1 cellular context compared by ENCODE assay signal in genomic region chr3:9704343-9705322, GRCh38.
TF ChIP-seq lines count a peak whose summit lies in the region.

No MANE protein-coding gene starts in this region.

TF ChIP-seq in HepG2, 621 proteins besides CTCF, POLR2A, EP300 and RAD21 (continued from another document and continues in another):
- TF ChIP-seq ZNF639 (CRISPR knock-in tag; conservative IDR thresholded peaks at IDR 0.05) = peak; percentile 66; the same call in 1 of the 2 replicates
- peak; percentile 97 for TF ChIP-seq TSC22D2 (CRISPR knock-in tag; IDR thresholded peaks at IDR 0.05; ENCODE audit: borderline replicate concordance)
- TF ChIP-seq ZNF460 (CRISPR knock-in tag; IDR thresholded peaks at IDR 0.05; ENCODE audit: borderline replicate concordance) = 0 out of 2 replicates have a peak, but pooled peaks have one; percentile 14
- TF ChIP-seq SMAD9 (CRISPR knock-in tag; IDR thresholded peaks at IDR 0.05) = peak; percentile 85; the same call in 1 of the 2 replicates
- peak; percentile 76 for TF ChIP-seq ETV5 (CRISPR knock-in tag; IDR thresholded peaks at IDR 0.05; ENCODE audit: borderline replicate concordance)
- TF ChIP-seq, protein P1, sequence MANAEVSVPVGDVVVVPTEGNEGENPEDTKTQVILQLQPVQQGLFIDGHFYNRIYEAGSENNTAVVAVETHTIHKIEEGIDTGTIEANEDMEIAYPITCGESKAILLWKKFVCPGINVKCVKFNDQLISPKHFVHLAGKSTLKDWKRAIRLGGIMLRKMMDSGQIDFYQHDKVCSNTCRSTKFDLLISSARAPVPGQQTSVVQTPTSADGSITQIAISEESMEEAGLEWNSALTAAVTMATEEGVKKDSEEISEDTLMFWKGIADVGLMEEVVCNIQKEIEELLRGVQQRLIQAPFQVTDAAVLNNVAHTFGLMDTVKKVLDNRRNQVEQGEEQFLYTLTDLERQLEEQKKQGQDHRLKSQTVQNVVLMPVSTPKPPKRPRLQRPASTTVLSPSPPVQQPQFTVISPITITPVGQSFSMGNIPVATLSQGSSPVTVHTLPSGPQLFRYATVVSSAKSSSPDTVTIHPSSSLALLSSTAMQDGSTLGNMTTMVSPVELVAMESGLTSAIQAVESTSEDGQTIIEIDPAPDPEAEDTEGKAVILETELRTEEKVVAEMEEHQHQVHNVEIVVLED (CRISPR knock-in tag; IDR thresholded peaks at IDR 0.05; ENCODE audit: borderline replicate concordance) = no peak
- TF ChIP-seq, protein P2, sequence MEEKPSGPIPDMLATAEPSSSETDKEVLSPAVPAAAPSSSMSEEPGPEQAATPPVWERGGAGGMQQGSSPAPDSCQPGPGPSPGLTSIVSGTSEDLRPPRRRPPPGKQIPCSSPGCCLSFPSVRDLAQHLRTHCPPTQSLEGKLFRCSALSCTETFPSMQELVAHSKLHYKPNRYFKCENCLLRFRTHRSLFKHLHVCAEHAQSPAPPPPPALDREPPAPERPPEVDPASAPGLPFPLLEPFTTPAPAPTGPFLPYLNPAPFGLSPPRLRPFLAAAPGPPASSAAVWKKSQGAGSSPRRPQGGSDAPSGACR (CRISPR knock-in tag; IDR thresholded peaks at IDR 0.05) = no peak
- peak; percentile 91 for TF ChIP-seq HES4 (CRISPR knock-in tag; IDR thresholded peaks at IDR 0.05; ENCODE audit: borderline replicate concordance)
- TF ChIP-seq SOX13 (IDR thresholded peaks at IDR 0.05) = no peak
- peak in 1 of 2 experiments; percentile 17; a peak in 1 of 4 replicates for TF ChIP-seq SOX13 (CRISPR knock-in tag; conservative IDR thresholded peaks at IDR 0.05 in 1 of 2, IDR thresholded peaks at IDR 0.05 in 1 of 2)
- peak; percentile 53; the same call in 1 of the 2 replicates for TF ChIP-seq ZNF768 (CRISPR knock-in tag; IDR thresholded peaks at IDR 0.05)
- TF ChIP-seq NCOA2 (CRISPR knock-in tag; IDR thresholded peaks at IDR 0.05) = peak; percentile 61; the same call in 1 of the 2 replicates
- TF ChIP-seq KLF6 (CRISPR knock-in tag; IDR thresholded peaks at IDR 0.05) = peak; percentile 90
- peak; percentile 67 for TF ChIP-seq ZNF407 (CRISPR knock-in tag; IDR thresholded peaks at IDR 0.05; ENCODE audit: not compliant biosample characterization)
- TF ChIP-seq ZBTB7B (CRISPR knock-in tag; IDR thresholded peaks at IDR 0.05) = 0 out of 2 replicates have a peak, but pooled peaks have one; percentile 41
- TF ChIP-seq, protein P3, sequence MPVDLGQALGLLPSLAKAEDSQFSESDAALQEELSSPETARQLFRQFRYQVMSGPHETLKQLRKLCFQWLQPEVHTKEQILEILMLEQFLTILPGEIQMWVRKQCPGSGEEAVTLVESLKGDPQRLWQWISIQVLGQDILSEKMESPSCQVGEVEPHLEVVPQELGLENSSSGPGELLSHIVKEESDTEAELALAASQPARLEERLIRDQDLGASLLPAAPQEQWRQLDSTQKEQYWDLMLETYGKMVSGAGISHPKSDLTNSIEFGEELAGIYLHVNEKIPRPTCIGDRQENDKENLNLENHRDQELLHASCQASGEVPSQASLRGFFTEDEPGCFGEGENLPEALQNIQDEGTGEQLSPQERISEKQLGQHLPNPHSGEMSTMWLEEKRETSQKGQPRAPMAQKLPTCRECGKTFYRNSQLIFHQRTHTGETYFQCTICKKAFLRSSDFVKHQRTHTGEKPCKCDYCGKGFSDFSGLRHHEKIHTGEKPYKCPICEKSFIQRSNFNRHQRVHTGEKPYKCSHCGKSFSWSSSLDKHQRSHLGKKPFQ (CRISPR knock-in tag; IDR thresholded peaks at IDR 0.05; ENCODE audit: insufficient replicate concordance) = peak; percentile 67
- TF ChIP-seq REST (IDR thresholded peaks at IDR 0.05; ENCODE audit: borderline replicate concordance in 1 of 2, low read depth in 1 of 2, low read length in 2 of 2) = peak in 1 of 2 experiments; percentile 97
- TF ChIP-seq, protein P4, sequence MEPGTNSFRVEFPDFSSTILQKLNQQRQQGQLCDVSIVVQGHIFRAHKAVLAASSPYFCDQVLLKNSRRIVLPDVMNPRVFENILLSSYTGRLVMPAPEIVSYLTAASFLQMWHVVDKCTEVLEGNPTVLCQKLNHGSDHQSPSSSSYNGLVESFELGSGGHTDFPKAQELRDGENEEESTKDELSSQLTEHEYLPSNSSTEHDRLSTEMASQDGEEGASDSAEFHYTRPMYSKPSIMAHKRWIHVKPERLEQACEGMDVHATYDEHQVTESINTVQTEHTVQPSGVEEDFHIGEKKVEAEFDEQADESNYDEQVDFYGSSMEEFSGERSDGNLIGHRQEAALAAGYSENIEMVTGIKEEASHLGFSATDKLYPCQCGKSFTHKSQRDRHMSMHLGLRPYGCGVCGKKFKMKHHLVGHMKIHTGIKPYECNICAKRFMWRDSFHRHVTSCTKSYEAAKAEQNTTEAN (CRISPR knock-in tag; conservative IDR thresholded peaks at IDR 0.05) = 0 out of 2 replicates have a peak, but pooled peaks have one; percentile 42
- peak; percentile 43; the same call in 1 of the 2 replicates for TF ChIP-seq ZNF33B (CRISPR knock-in tag; IDR thresholded peaks at IDR 0.05)
- TF ChIP-seq POLR2AphosphoS2 (IDR thresholded peaks at IDR 0.05; ENCODE audit: low read depth, low read length) = no peak
- peak; percentile 62; the same call in 1 of the 2 replicates for TF ChIP-seq ZNF274 (CRISPR knock-in tag; IDR thresholded peaks at IDR 0.05)
- TF ChIP-seq STAT5B (CRISPR knock-in tag; IDR thresholded peaks at IDR 0.05) = peak; percentile 96
- TF ChIP-seq ZNF574 (CRISPR knock-in tag; IDR thresholded peaks at IDR 0.05) = peak; percentile 63; the same call in 1 of the 2 replicates
- 0 out of 2 replicates have a peak, but pooled peaks have one; percentile 59 for TF ChIP-seq MTA3 (CRISPR knock-in tag; IDR thresholded peaks at IDR 0.05)
- TF ChIP-seq ZNF44 (CRISPR knock-in tag; IDR thresholded peaks at IDR 0.05) = peak; percentile 56; the same call in 1 of the 2 replicates
- no peak; the same call in 1 of the 2 replicates for TF ChIP-seq THAP9 (CRISPR knock-in tag; IDR thresholded peaks at IDR 0.05; ENCODE audit: borderline replicate concordance)
- TF ChIP-seq TGIF2 (CRISPR knock-in tag; IDR thresholded peaks at IDR 0.05) = peak; percentile 78; the same call in 1 of the 2 replicates
